In genomic region chrX:130338869-130339268, GRCh38 we compare ENCODE assay signal across 11 cellular contexts. TPM values are rescaled to one million over a fixed set of nuclear protein-coding genes. Genes with fewer than 3 reads are reported as not detected.
A peak's percentile ranks its signal among the peaks of the same experiment; 100 is the strongest.
DNase-seq lines count a peak whose midpoint lies in the region; ATAC-seq and TF ChIP-seq lines count a peak whose summit lies in the region.
"Not testable (repeated sequence)": the region's sequence is repeated elsewhere in the genome, so short reads cannot be mapped to it uniquely, and the experiment has no call there.
"Had no signal": no experiment of that assay in that cellular context is flagged by ENCODE, and none has a peak within 500 bp of the region (broad histone marks: within the 10 kb centered on the region; RNA-seq: fewer than 3 reads in every experiment).

No MANE protein-coding gene starts in this region.

- H3K27me3 Mint-ChIP-seq in activated CD8-positive, alpha-beta memory T cell treated with anti-CD3 and anti-CD28 coated beads, Interleukin-2, amount 10 ng/mL, durations not matched to agents 7 days and 5 days; central memory CD8-positive, alpha-beta T cell; nephron progenitor cell (ENCODE audit: low read depth, poor library complexity); stimulated activated memory B cell treated with anti-CD40 and anti-IgM and Interleukin-4, amounts not matched to agents 10 μg/mL and 1 μg/mL and 100 μg/mL, for 72 hours: not testable (repeated sequence)

- H3K27me3 ChIP-seq in ACC112 (ENCODE audit: insufficient read depth, low read length); HAP-1 (ENCODE audit: low read depth); PC-9 (ENCODE audit: insufficient read depth, low read depth); right atrium auricular region: not testable (repeated sequence)

- H3K4me3 ChIP-seq in ACC112 (ENCODE audit: low read depth, low read length): peak overlapping the region; percentile 89
- H3K4me3 ChIP-seq in HAP-1: peak overlapping the region; percentile 58
- peak overlapping the region; percentile 80 for H3K4me3 ChIP-seq in PC-9
- peak overlapping the region; percentile 56 to 63 for H3K4me3 ChIP-seq in right atrium auricular region

- CTCF ChIA-PET in PC-9 (lab: Charles Lee): interaction anchor here (0.6 kb wide), 1 partner anchor 9 kb away, joined by 3 read pairs; no protein-coding TSS in a partner anchor
- CTCF ChIA-PET in activated CD8-positive, alpha-beta memory T cell treated with anti-CD3 and anti-CD28 coated beads, Interleukin-2, amount 10 ng/mL, durations not matched to agents 7 days and 5 days (lab: Charles Lee): interaction anchor here (1.2 kb wide), 1 partner anchor 8 kb away, joined by 4 read pairs; no protein-coding TSS in a partner anchor

- not testable (repeated sequence) for H3K36me3 ChIP-seq in ACC112 (ENCODE audit: insufficient read depth, low read length); HAP-1 (replicated peaks); PC-9 (ENCODE audit: low read depth); right atrium auricular region

- not testable (repeated sequence) for H3K4me1 ChIP-seq in ACC112 (ENCODE audit: control insufficient read depth, insufficient read depth, low read length, unreplicated experiment); HAP-1; PC-9 (replicated peaks; ENCODE audit: insufficient read depth); right atrium auricular region

- H3K27ac Mint-ChIP-seq in activated CD8-positive, alpha-beta memory T cell treated with anti-CD3 and anti-CD28 coated beads, Interleukin-2, amount 10 ng/mL, durations not matched to agents 7 days and 5 days: peak overlapping the region; percentile 94
- peak overlapping the region; percentile 95 for H3K27ac Mint-ChIP-seq in central memory CD8-positive, alpha-beta T cell (ENCODE audit: low read depth)
- not testable (repeated sequence) for H3K27ac Mint-ChIP-seq in nephron progenitor cell
- H3K27ac Mint-ChIP-seq in stimulated activated memory B cell treated with anti-CD40 and anti-IgM and Interleukin-4, amounts not matched to agents 10 μg/mL and 1 μg/mL and 100 μg/mL, for 72 hours: peak overlapping the region; percentile 96

- POLR2A ChIA-PET in PC-9 (lab: Charles Lee; ENCODE audit: unreplicated experiment): not testable (repeated sequence)

- not testable (repeated sequence) for H3K36me3 Mint-ChIP-seq in activated CD8-positive, alpha-beta memory T cell treated with anti-CD3 and anti-CD28 coated beads, Interleukin-2, amount 10 ng/mL, durations not matched to agents 7 days and 5 days; central memory CD8-positive, alpha-beta T cell (ENCODE audit: insufficient read depth); nephron progenitor cell (ENCODE audit: low read depth); stimulated activated memory B cell treated with anti-CD40 and anti-IgM and Interleukin-4, amounts not matched to agents 10 μg/mL and 1 μg/mL and 100 μg/mL, for 72 hours

- not testable (repeated sequence) for H4K20me1 ChIP-seq in PC-9 (ENCODE audit: insufficient read depth)

- peak overlapping the region; percentile 86 for H3K4me3 Mint-ChIP-seq in activated CD8-positive, alpha-beta memory T cell treated with anti-CD3 and anti-CD28 coated beads, Interleukin-2, amount 10 ng/mL, durations not matched to agents 7 days and 5 days
- peak overlapping the region; percentile 99 for H3K4me3 Mint-ChIP-seq in central memory CD8-positive, alpha-beta T cell
- H3K4me3 Mint-ChIP-seq in nephron progenitor cell: peak overlapping the region; percentile 87
- H3K4me3 Mint-ChIP-seq in stimulated activated memory B cell treated with anti-CD40 and anti-IgM and Interleukin-4, amounts not matched to agents 10 μg/mL and 1 μg/mL and 100 μg/mL, for 72 hours: peak overlapping the region; percentile 99

- TF ChIP-seq CTCF in PC-9 (conservative IDR thresholded peaks at IDR 0.05); right atrium auricular region (IDR thresholded peaks at IDR 0.05); nephron progenitor cell (IDR thresholded peaks at IDR 0.05): not testable (repeated sequence)

- H3K27ac ChIP-seq in ACC112 (ENCODE audit: low read depth, low read length); PC-9; right atrium auricular region: not testable (repeated sequence)

- not testable (repeated sequence) for H3K9me3 ChIP-seq in HAP-1; PC-9 (ENCODE audit: insufficient read depth, low read depth); right atrium auricular region

- intact Hi-C loops in PC-9 (cut with micrococcal nuclease; ENCODE audit: unreplicated experiment): loop anchor here (1.0 to 5.0 kb wide), 2 partner anchors 53 to 71 kb away; partner anchors contain the start of gene ZNF280C

- H3K4me1 Mint-ChIP-seq in activated CD8-positive, alpha-beta memory T cell treated with anti-CD3 and anti-CD28 coated beads, Interleukin-2, amount 10 ng/mL, durations not matched to agents 7 days and 5 days: peaks cover 16% of the 10 kb centered on the region
- H3K4me1 Mint-ChIP-seq in central memory CD8-positive, alpha-beta T cell: peaks cover 23% of the 10 kb centered on the region
- H3K4me1 Mint-ChIP-seq in nephron progenitor cell: peaks cover 41% of the 10 kb centered on the region
- peaks cover 25% of the 10 kb centered on the region for H3K4me1 Mint-ChIP-seq in stimulated activated memory B cell treated with anti-CD40 and anti-IgM and Interleukin-4, amounts not matched to agents 10 μg/mL and 1 μg/mL and 100 μg/mL, for 72 hours

- H3K4me2 ChIP-seq in PC-9: peak overlapping the region; percentile 83

- H3K9me2 ChIP-seq in PC-9 (ENCODE audit: insufficient read depth): not testable (repeated sequence)

- H2AFZ ChIP-seq in ACC112 (ENCODE audit: low read length, unreplicated experiment) (peak overlapping the region; percentile 38), PC-9 (peak overlapping the region; percentile 100)

- H3K9me3 Mint-ChIP-seq in activated CD8-positive, alpha-beta memory T cell treated with anti-CD3 and anti-CD28 coated beads, Interleukin-2, amount 10 ng/mL, durations not matched to agents 7 days and 5 days (ENCODE audit: low read depth); central memory CD8-positive, alpha-beta T cell; nephron progenitor cell; stimulated activated memory B cell treated with anti-CD40 and anti-IgM and Interleukin-4, amounts not matched to agents 10 μg/mL and 1 μg/mL and 100 μg/mL, for 72 hours: not testable (repeated sequence)

- not testable (repeated sequence) for H3K79me2 ChIP-seq in ACC112 (ENCODE audit: control insufficient read depth, insufficient read depth, low read length, unreplicated experiment); PC-9 (ENCODE audit: low read depth)

- BruUV-seq in PC-9 (replicated peaks; lab: Mats Ljungman, UMichigan): not testable (repeated sequence)

- ATAC-seq in activated CD8-positive, alpha-beta memory T cell treated with anti-CD3 and anti-CD28 coated beads, Interleukin-2, amount 10 ng/mL, durations not matched to agents 7 days and 5 days; central memory CD8-positive, alpha-beta T cell (replicated peaks; ENCODE audit: extremely low read depth, poor library complexity, severe bottlenecking); stimulated activated memory B cell treated with anti-CD40 and anti-IgM and Interleukin-4, amounts not matched to agents 10 μg/mL and 1 μg/mL and 100 μg/mL, for 72 hours: not testable (repeated sequence)

- not testable (repeated sequence) for DNase-seq in HAP-1 (ENCODE audit: low spot score in 2 of 2); PC-9; activated CD8-positive, alpha-beta memory T cell treated with anti-CD3 and anti-CD28 coated beads, Interleukin-2, amount 10 ng/mL, durations not matched to agents 7 days and 5 days; central memory CD8-positive, alpha-beta T cell (ENCODE audit: low spot score in 2 of 2); right atrium auricular region (ENCODE audit: low spot score); nephron progenitor cell

- in situ Hi-C loops in HAP-1 (cut with MboI; ENCODE audit: low sequenced_read_pairs): not testable (repeated sequence)

- H3F3A ChIP-seq in PC-9 (ENCODE audit: insufficient read depth, low read depth): not testable (repeated sequence)

RNA-seq across cellular contexts. Expression of gene SLC25A14, which starts 0.8 kb away (rescaled TPM):
- total RNA-seq in PC-9 (2021): 28.2 and 30.4 TPM in 2 replicates
- 10 to 100 TPM; 10.1 to 11.5 TPM for total RNA-seq in activated CD8-positive, alpha-beta memory T cell treated with anti-CD3 and anti-CD28 coated beads, Interleukin-2, amount 10 ng/mL, durations not matched to agents 7 days and 5 days
- total RNA-seq in right atrium auricular region: 1 to 10 TPM; 3.4 to 8.2 TPM

RNA-seq across cellular contexts. Expression of gene GPR119, which starts 46.6 kb away (rescaled TPM):
- total RNA-seq in PC-9 (2021): not detected in 2 replicates
- not detected for total RNA-seq in activated CD8-positive, alpha-beta memory T cell treated with anti-CD3 and anti-CD28 coated beads, Interleukin-2, amount 10 ng/mL, durations not matched to agents 7 days and 5 days
- total RNA-seq in right atrium auricular region: not detected
- total RNA-seq: A172, cardiac septum, renal cortical epithelial cell had no signal
